In the genomic region with DNA sequence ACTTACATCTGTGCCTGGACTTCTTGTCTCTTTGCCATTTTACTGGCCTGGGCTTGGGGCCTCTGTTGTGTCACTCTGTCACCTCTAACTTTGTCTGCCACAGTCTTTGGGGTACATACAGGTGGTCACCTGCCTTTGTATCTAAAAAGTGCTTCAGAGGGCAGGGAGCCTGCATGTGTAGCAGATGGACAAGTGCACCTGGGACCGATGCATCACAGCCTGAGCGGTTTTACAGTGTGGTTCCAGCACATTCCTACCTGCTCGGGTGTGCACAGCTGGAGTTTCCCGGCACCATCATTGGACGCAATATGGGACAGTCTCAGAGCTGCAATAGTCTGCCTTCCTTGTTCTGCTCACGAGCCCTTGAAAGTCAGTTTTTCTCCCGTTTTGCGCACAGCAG, we compare ENCODE assay signal across 19 cellular contexts.
DNase-seq lines count a peak whose midpoint lies in the region; ATAC-seq and TF ChIP-seq lines count a peak whose summit lies in the region.
"Had no signal": no experiment of that assay in that cellular context is flagged by ENCODE, and none has a peak within 500 bp of the region (broad histone marks: within the 10 kb centered on the region; RNA-seq: fewer than 3 reads in every experiment).

No MANE protein-coding gene starts in this region.

- no peak overlapping the region for H3K18ac ChIP-seq in H9 (ENCODE audit: insufficient read length, low read depth, low read length)
- no peak overlapping the region for H3K18ac ChIP-seq in mesendoderm (ENCODE audit: low read length)

- H3K9ac ChIP-seq in H9 (ENCODE audit: extremely low read depth, insufficient read length, low read length) (no peak overlapping the region), mesendoderm (ENCODE audit: low read length) (no peak overlapping the region), smooth muscle cell (ENCODE audit: low read depth) (no peak overlapping the region)
- H3K9ac ChIP-seq: BLaER1 had no signal

- H3K27ac Mint-ChIP-seq in H9, result no peak overlapping the region
- H3K27ac Mint-ChIP-seq: B cell; CD4-positive, CD25-positive, alpha-beta regulatory T cell; CD8-positive, alpha-beta T cell; GM23338; HFFc6 had no signal

- no peaks in the 10 kb centered on the region for H4K20me1 ChIP-seq in H9 (ENCODE audit: control insufficient read depth, insufficient read depth, insufficient read length)
- peaks cover 19% of the 10 kb centered on the region for H4K20me1 ChIP-seq in smooth muscle cell (ENCODE audit: low read depth)
- H4K20me1 ChIP-seq: BLaER1 had no signal

- H3K4me2 ChIP-seq in H9 (ENCODE audit: insufficient read depth, insufficient read length, low read length) (no peak overlapping the region), mesendoderm (ENCODE audit: low read length) (no peak overlapping the region), smooth muscle cell (peak overlapping the region; percentile 57)
- H3K4me2 ChIP-seq: BLaER1, GM23338 had no signal

- H2AFZ ChIP-seq in H9 (ENCODE audit: low read length) (no peak overlapping the region), smooth muscle cell (ENCODE audit: low read depth) (no peak overlapping the region)
- H2AFZ ChIP-seq: GM23338 had no signal

- H3K79me2 ChIP-seq in H9 (ENCODE audit: insufficient read depth, low read length) (no peaks in the 10 kb centered on the region), mesendoderm (ENCODE audit: control insufficient read depth, insufficient read depth, low read length) (no peaks in the 10 kb centered on the region), smooth muscle cell (ENCODE audit: low read depth) (no peaks in the 10 kb centered on the region)

- DNase-seq in H9 (no peak), foreskin keratinocyte (no peak), mesendoderm (no peak), smooth muscle cell (lab: John Stamatoyannopoulos, UW; ENCODE audit: unreplicated experiment) (no peak), T1000 (lab: John Stamatoyannopoulos, UW) (no peak), NCI-H1694 treated with DMSO at 0.1 percent for 48 hours (lab: John Stamatoyannopoulos, UW) (no peak)
- DNase-seq: Caco-2; CD4-positive, CD25-positive, alpha-beta regulatory T cell; CD8-positive, alpha-beta T cell; DND-41; HFFc6 had no signal

- H3F3A ChIP-seq in smooth muscle cell (ENCODE audit: low read depth), result peaks cover 23% of the 10 kb centered on the region

- no peak overlapping the region for H4K91ac ChIP-seq in H9 (ENCODE audit: insufficient read length, low read depth, low read length)

- H3K79me1 ChIP-seq in H9 (ENCODE audit: insufficient read depth, low read depth, low read length, poor library complexity, severe bottlenecking), result no peaks in the 10 kb centered on the region
- H3K79me1 ChIP-seq in mesendoderm (ENCODE audit: low read length), result no peaks in the 10 kb centered on the region

- no peak overlapping the region for H3T11ph ChIP-seq in H9 (ENCODE audit: low read length)

- peak overlapping the region; percentile 49 for H4K5ac ChIP-seq in H9 (ENCODE audit: insufficient read length, low read depth, low read length)
- H4K5ac ChIP-seq in mesendoderm (ENCODE audit: low read length), result no peak overlapping the region

- H3K27ac ChIP-seq in H9 (ENCODE audit: insufficient read length, low read depth, low read length) (no peak overlapping the region), foreskin keratinocyte (no peak overlapping the region), mesendoderm (ENCODE audit: low read depth, low read length) (no peak overlapping the region), smooth muscle cell (ENCODE audit: low read depth) (peak overlapping the region; percentile 47)
- H3K27ac ChIP-seq: 22Rv1, BLaER1, C4-2B had no signal

- no peak overlapping the region for H3K4me3 Mint-ChIP-seq in H9
- H3K4me3 Mint-ChIP-seq: B cell; CD4-positive, CD25-positive, alpha-beta regulatory T cell; CD8-positive, alpha-beta T cell; GM23338; HFFc6 had no signal

- no peaks in the 10 kb centered on the region for H3K27me3 Mint-ChIP-seq in H9 (ENCODE audit: low read depth)

- no peaks in the 10 kb centered on the region; the same call in none of the 2 replicates for H3K4me1 ChIP-seq in H9 (ENCODE audit: insufficient read depth, low read length)
- H3K4me1 ChIP-seq in foreskin keratinocyte, result no peaks in the 10 kb centered on the region
- peaks cover 28% of the 10 kb centered on the region for H3K4me1 ChIP-seq in mesendoderm (ENCODE audit: control insufficient read depth, low read depth, low read length)
- H3K4me1 ChIP-seq in smooth muscle cell (ENCODE audit: low read depth), result peaks cover 22% of the 10 kb centered on the region
- H3K4me1 ChIP-seq: HAP-1 had no signal

- H2AK5ac ChIP-seq in H9 (ENCODE audit: insufficient read length, low read length), result no peak overlapping the region
- H2AK5ac ChIP-seq in mesendoderm (ENCODE audit: low read length), result peak overlapping the region; percentile 24

- H3K27me3 ChIP-seq in H9 (ENCODE audit: insufficient read depth, low read length), result no peaks in the 10 kb centered on the region
- peaks cover 25% of the 10 kb centered on the region for H3K27me3 ChIP-seq in foreskin keratinocyte
- H3K27me3 ChIP-seq in mesendoderm (ENCODE audit: insufficient read depth, low read length, poor library complexity), result no peaks in the 10 kb centered on the region
- H3K27me3 ChIP-seq in smooth muscle cell (ENCODE audit: low read depth), result no peaks in the 10 kb centered on the region
- H3K27me3 ChIP-seq: BLaER1 had no signal

- H3K23ac ChIP-seq in H9 (ENCODE audit: insufficient read length, low read depth, low read length) (no peak overlapping the region), mesendoderm (ENCODE audit: low read length) (no peak overlapping the region)

- no peak overlapping the region for H3K4me3 ChIP-seq in mesendoderm (ENCODE audit: low read length)
- no peak overlapping the region for H3K4me3 ChIP-seq in smooth muscle cell
- H3K4me3 ChIP-seq: BLaER1, GM23338, HAP-1 had no signal

- H2BK15ac ChIP-seq in H9 (ENCODE audit: low read depth, low read length) (no peak overlapping the region), mesendoderm (replicated peaks; ENCODE audit: low read depth) (no peak overlapping the region)

- peaks cover 20 to 21% of the 10 kb centered on the region in 2 experiments for H3K4me1 Mint-ChIP-seq in H9
- H3K4me1 Mint-ChIP-seq: B cell; CD4-positive, CD25-positive, alpha-beta regulatory T cell had no signal

- no peak overlapping the region for H3K4ac ChIP-seq in H9 (ENCODE audit: low read depth, low read length)
- no peak overlapping the region for H3K4ac ChIP-seq in mesendoderm (ENCODE audit: low read depth, low read length)

- H3K23me2 ChIP-seq in H9 (ENCODE audit: insufficient read length, low read depth, low read length, poor library complexity, severe bottlenecking), result no peaks in the 10 kb centered on the region

- H2BK5ac ChIP-seq in H9 (ENCODE audit: insufficient read length, low read length) (no peak overlapping the region), mesendoderm (ENCODE audit: low read length) (peak overlapping the region; percentile 25)

- no peak overlapping the region for H2BK120ac ChIP-seq in H9 (ENCODE audit: low read depth, low read length, poor library complexity, severe bottlenecking)
- H2BK120ac ChIP-seq in mesendoderm (ENCODE audit: low read depth, low read length), result no peak overlapping the region

- WGBS in H9 (ENCODE audit: extremely low coverage, insufficient read length, low lambda C conversion rate), result no CpG with 5 or more reads among the region's 8 CpGs
- no CpG with 5 or more reads among the region's 8 CpGs for WGBS in mesendoderm (ENCODE audit: extremely low coverage, insufficient coverage, low lambda C conversion rate)
- 80% methylated on average over 8 of the region's 8 CpGs for WGBS in smooth muscle cell (ENCODE audit: low lambda C conversion rate)

- no peak overlapping the region for H3K56ac ChIP-seq in H9 (ENCODE audit: insufficient read length, low read depth, low read length)
- no peak overlapping the region for H3K56ac ChIP-seq in mesendoderm (ENCODE audit: low read length)

- H3K9me3 ChIP-seq in H9 (ENCODE audit: control insufficient read depth, low read depth, low read length) (no peaks in the 10 kb centered on the region), smooth muscle cell (replicated peaks; ENCODE audit: low read depth) (no peaks in the 10 kb centered on the region)
- H3K9me3 ChIP-seq: BLaER1, Caco-2, HAP-1 had no signal

- TF ChIP-seq CTCF in H9 (conservative IDR thresholded peaks at IDR 0.05) (no peak), foreskin keratinocyte (conservative IDR thresholded peaks at IDR 0.05) (no peak), smooth muscle cell (IDR thresholded peaks at IDR 0.05; ENCODE audit: borderline replicate concordance, insufficient read depth, poor library complexity, severe bottlenecking) (no peak)

- H3K36me3 Mint-ChIP-seq in H9 (ENCODE audit: insufficient read depth in 1 of 3, low read depth in 3 of 3), result no peaks in the 10 kb centered on the region; a peak in 1 of 7 replicates
- H3K36me3 Mint-ChIP-seq: CD4-positive, CD25-positive, alpha-beta regulatory T cell; CD8-positive, alpha-beta T cell had no signal

- H4K8ac ChIP-seq in H9 (replicated peaks; ENCODE audit: insufficient read length, low read depth, low read length) (no peak overlapping the region), mesendoderm (ENCODE audit: low read depth, low read length) (no peak overlapping the region)

- no peak overlapping the region for H2BK20ac ChIP-seq in H9 (ENCODE audit: low read depth, low read length, poor library complexity, severe bottlenecking)

- H3K14ac ChIP-seq in H9 (ENCODE audit: insufficient read depth, low read length), result no peak overlapping the region

- H3K9me3 Mint-ChIP-seq in H9, result no peaks in the 10 kb centered on the region
- H3K9me3 Mint-ChIP-seq: CD8-positive, alpha-beta T cell; GM23338; HFFc6 had no signal

- H3K36me3 ChIP-seq in mesendoderm (ENCODE audit: control insufficient read depth, insufficient read depth, low read length) (no peaks in the 10 kb centered on the region), smooth muscle cell (ENCODE audit: low read depth) (no peaks in the 10 kb centered on the region)
- H3K36me3 ChIP-seq: BLaER1, HAP-1 had no signal

- no peak overlapping the region for H2BK12ac ChIP-seq in H9 (ENCODE audit: insufficient read length, low read depth, low read length)

- ATAC-seq in foreskin keratinocyte (peak; percentile 31), GM21423 (IDR thresholded peaks at IDR 0.05; ENCODE audit: unreplicated experiment) (no peak), GM18907 (IDR thresholded peaks at IDR 0.05; ENCODE audit: unreplicated experiment) (no peak)
- ATAC-seq: CD8-positive, alpha-beta T cell had no signal
